1 cellular context compared by ENCODE assay signal in genomic region chr11:68214173-68215086, GRCh38.
TF ChIP-seq lines count a peak whose summit lies in the region.

No MANE protein-coding gene starts in this region.

TF ChIP-seq in H1, 55 proteins besides CTCF, POLR2A, EP300 and RAD21 (continued from another document):
- no peak for TF ChIP-seq E2F6 (IDR thresholded peaks at IDR 0.05)
- no peak for TF ChIP-seq JUND (IDR thresholded peaks at IDR 0.05; ENCODE audit: low read length)
- TF ChIP-seq NANOG (IDR thresholded peaks at IDR 0.05; ENCODE audit: insufficient read depth, low read depth, low read length, poor library complexity, severe bottlenecking), result no peak
- no peak for TF ChIP-seq TAF7 (optimal IDR thresholded peaks at IDR 0.05; ENCODE audit: borderline replicate concordance, low read depth, low read length)
- TF ChIP-seq CBX8 (IDR thresholded peaks at IDR 0.05; ENCODE audit: borderline replicate concordance, low read depth, low read length), result no peak
- TF ChIP-seq ASH2L (IDR thresholded peaks at IDR 0.05; ENCODE audit: low read length), result peak; percentile 18
- no peak for TF ChIP-seq KDM4A (IDR thresholded peaks at IDR 0.05; ENCODE audit: low read depth, low read length, severe bottlenecking)
- no peak for TF ChIP-seq TEAD4 (IDR thresholded peaks at IDR 0.05; ENCODE audit: low read depth, low read length)
- peak; percentile 25 for TF ChIP-seq CTBP2 (IDR thresholded peaks at IDR 0.05; ENCODE audit: borderline replicate concordance, insufficient read depth, insufficient read length, low read length)
- TF ChIP-seq YY1 (IDR thresholded peaks at IDR 0.05; ENCODE audit: low read depth, low read length), result no peak
- no peak for TF ChIP-seq BRCA1 (IDR thresholded peaks at IDR 0.05; ENCODE audit: low read depth, low read length)
- TF ChIP-seq CREB1 (IDR thresholded peaks at IDR 0.05), result no peak
- TF ChIP-seq ATF2 (IDR thresholded peaks at IDR 0.05; ENCODE audit: low read length), result no peak
- no peak for TF ChIP-seq GTF2F1 (IDR thresholded peaks at IDR 0.05; ENCODE audit: borderline replicate concordance, low read depth, low read length)
- TF ChIP-seq MAFK (IDR thresholded peaks at IDR 0.05; ENCODE audit: low read depth, low read length), result no peak
- no peak for TF ChIP-seq RNF2 (IDR thresholded peaks at IDR 0.05; ENCODE audit: borderline replicate concordance, low read depth, low read length, missing control alignments, poor library complexity, severe bottlenecking)
- no peak for TF ChIP-seq KDM5A (IDR thresholded peaks at IDR 0.05; ENCODE audit: low read length)
- TF ChIP-seq CBX5 (IDR thresholded peaks at IDR 0.05; ENCODE audit: low read depth, low read length), result no peak
- peak in 1 of 2 experiments; percentile 23; a peak in 1 of 4 replicates for TF ChIP-seq SIN3A (conservative IDR thresholded peaks at IDR 0.05 in 1 of 2, IDR thresholded peaks at IDR 0.05 in 1 of 2; ENCODE audit: low read depth in 1 of 2, low read length in 2 of 2)
